1 cellular context compared by ENCODE assay signal in the genomic region with DNA sequence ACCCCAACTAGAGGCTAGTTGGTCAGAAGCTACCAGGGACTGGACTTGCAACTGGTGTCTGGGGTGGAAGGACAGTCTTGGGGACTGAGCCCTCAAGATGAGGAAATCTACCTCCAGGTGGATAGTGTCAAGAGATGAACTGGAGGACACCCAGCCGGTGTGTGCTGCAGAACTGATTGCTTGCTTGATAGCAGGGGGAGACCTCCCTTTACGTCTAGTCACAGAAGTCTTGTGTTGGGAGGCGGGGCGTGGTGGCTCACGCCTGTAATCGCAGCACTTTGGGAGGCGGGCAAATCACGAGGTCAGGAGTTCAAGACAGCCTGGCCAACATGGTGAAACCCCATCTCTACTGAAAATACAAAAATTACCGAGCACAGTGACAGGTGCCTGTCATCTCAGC.
TF ChIP-seq lines count a peak whose summit lies in the region.

No MANE protein-coding gene starts in this region.

TF ChIP-seq in HepG2, 621 proteins besides CTCF, POLR2A, EP300 and RAD21:
- TF ChIP-seq KDM1A (CRISPR knock-in tag; IDR thresholded peaks at IDR 0.05): no peak
- no peak for TF ChIP-seq TAF1 (CRISPR knock-in tag; IDR thresholded peaks at IDR 0.05)
- TF ChIP-seq STAT5B (CRISPR knock-in tag; IDR thresholded peaks at IDR 0.05): no peak
- TF ChIP-seq HMG20A (CRISPR knock-in tag; IDR thresholded peaks at IDR 0.05; ENCODE audit: borderline replicate concordance): no peak
- TF ChIP-seq, protein P1, sequence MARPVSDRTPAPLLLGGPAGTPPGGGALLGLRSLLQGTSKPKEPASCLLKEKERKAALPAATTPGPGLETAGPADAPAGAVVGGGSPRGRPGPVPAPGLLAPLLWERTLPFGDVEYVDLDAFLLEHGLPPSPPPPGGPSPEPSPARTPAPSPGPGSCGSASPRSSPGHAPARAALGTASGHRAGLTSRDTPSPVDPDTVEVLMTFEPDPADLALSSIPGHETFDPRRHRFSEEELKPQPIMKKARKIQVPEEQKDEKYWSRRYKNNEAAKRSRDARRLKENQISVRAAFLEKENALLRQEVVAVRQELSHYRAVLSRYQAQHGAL (CRISPR knock-in tag; IDR thresholded peaks at IDR 0.05; ENCODE audit: not compliant biosample characterization): no peak
- TF ChIP-seq, protein P2, sequence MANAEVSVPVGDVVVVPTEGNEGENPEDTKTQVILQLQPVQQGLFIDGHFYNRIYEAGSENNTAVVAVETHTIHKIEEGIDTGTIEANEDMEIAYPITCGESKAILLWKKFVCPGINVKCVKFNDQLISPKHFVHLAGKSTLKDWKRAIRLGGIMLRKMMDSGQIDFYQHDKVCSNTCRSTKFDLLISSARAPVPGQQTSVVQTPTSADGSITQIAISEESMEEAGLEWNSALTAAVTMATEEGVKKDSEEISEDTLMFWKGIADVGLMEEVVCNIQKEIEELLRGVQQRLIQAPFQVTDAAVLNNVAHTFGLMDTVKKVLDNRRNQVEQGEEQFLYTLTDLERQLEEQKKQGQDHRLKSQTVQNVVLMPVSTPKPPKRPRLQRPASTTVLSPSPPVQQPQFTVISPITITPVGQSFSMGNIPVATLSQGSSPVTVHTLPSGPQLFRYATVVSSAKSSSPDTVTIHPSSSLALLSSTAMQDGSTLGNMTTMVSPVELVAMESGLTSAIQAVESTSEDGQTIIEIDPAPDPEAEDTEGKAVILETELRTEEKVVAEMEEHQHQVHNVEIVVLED (CRISPR knock-in tag; IDR thresholded peaks at IDR 0.05; ENCODE audit: borderline replicate concordance): no peak
- TF ChIP-seq, protein P3, sequence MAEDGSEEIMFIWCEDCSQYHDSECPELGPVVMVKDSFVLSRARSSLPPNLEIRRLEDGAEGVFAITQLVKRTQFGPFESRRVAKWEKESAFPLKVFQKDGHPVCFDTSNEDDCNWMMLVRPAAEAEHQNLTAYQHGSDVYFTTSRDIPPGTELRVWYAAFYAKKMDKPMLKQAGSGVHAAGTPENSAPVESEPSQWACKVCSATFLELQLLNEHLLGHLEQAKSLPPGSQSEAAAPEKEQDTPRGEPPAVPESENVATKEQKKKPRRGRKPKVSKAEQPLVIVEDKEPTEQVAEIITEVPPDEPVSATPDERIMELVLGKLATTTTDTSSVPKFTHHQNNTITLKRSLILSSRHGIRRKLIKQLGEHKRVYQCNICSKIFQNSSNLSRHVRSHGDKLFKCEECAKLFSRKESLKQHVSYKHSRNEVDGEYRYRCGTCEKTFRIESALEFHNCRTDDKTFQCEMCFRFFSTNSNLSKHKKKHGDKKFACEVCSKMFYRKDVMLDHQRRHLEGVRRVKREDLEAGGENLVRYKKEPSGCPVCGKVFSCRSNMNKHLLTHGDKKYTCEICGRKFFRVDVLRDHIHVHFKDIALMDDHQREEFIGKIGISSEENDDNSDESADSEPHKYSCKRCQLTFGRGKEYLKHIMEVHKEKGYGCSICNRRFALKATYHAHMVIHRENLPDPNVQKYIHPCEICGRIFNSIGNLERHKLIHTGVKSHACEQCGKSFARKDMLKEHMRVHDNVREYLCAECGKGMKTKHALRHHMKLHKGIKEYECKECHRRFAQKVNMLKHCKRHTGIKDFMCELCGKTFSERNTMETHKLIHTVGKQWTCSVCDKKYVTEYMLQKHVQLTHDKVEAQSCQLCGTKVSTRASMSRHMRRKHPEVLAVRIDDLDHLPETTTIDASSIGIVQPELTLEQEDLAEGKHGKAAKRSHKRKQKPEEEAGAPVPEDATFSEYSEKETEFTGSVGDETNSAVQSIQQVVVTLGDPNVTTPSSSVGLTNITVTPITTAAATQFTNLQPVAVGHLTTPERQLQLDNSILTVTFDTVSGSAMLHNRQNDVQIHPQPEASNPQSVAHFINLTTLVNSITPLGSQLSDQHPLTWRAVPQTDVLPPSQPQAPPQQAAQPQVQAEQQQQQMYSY (CRISPR knock-in tag; IDR thresholded peaks at IDR 0.05): no peak
- TF ChIP-seq PITX1 (CRISPR knock-in tag; IDR thresholded peaks at IDR 0.05): no peak
- TF ChIP-seq, protein P4, sequence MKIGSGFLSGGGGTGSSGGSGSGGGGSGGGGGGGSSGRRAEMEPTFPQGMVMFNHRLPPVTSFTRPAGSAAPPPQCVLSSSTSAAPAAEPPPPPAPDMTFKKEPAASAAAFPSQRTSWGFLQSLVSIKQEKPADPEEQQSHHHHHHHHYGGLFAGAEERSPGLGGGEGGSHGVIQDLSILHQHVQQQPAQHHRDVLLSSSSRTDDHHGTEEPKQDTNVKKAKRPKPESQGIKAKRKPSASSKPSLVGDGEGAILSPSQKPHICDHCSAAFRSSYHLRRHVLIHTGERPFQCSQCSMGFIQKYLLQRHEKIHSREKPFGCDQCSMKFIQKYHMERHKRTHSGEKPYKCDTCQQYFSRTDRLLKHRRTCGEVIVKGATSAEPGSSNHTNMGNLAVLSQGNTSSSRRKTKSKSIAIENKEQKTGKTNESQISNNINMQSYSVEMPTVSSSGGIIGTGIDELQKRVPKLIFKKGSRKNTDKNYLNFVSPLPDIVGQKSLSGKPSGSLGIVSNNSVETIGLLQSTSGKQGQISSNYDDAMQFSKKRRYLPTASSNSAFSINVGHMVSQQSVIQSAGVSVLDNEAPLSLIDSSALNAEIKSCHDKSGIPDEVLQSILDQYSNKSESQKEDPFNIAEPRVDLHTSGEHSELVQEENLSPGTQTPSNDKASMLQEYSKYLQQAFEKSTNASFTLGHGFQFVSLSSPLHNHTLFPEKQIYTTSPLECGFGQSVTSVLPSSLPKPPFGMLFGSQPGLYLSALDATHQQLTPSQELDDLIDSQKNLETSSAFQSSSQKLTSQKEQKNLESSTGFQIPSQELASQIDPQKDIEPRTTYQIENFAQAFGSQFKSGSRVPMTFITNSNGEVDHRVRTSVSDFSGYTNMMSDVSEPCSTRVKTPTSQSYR (CRISPR knock-in tag; IDR thresholded peaks at IDR 0.05; ENCODE audit: borderline replicate concordance): no peak
- TF ChIP-seq KAT8 (CRISPR knock-in tag; IDR thresholded peaks at IDR 0.05): no peak
- no peak for TF ChIP-seq ZNF251 (CRISPR knock-in tag; IDR thresholded peaks at IDR 0.05)
- no peak for TF ChIP-seq HNF4A (CRISPR knock-in tag; IDR thresholded peaks at IDR 0.05)
- no peak for TF ChIP-seq CHD4 (IDR thresholded peaks at IDR 0.05; ENCODE audit: borderline replicate concordance, low read length)
